16 cellular contexts compared by ENCODE assay signal in genomic region chr10:110169586-110169985, GRCh38. TPM values are rescaled to one million over a fixed set of nuclear protein-coding genes. Genes with fewer than 3 reads are reported as not detected.
DNase-seq lines count a peak whose midpoint lies in the region; ATAC-seq, FAIRE-seq and TF ChIP-seq lines count a peak whose summit lies in the region.
"Had no signal": no experiment of that assay in that cellular context is flagged by ENCODE, and none has a peak within 500 bp of the region (broad histone marks: within the 10 kb centered on the region; RNA-seq: fewer than 3 reads in every experiment).

No MANE protein-coding gene starts in this region.

- no peaks in the 10 kb centered on the region for H3K36me3 Mint-ChIP-seq in activated CD8-positive, alpha-beta T cell treated with anti-CD3 and anti-CD28 coated beads, Interleukin-2, amount 10 ng/mL, durations not matched to agents 7 days and 5 days (ENCODE audit: low read depth)
- no peaks in the 10 kb centered on the region for H3K36me3 Mint-ChIP-seq in activated CD8-positive, alpha-beta T cell treated with anti-CD3 and anti-CD28 coated beads for 36 hours (ENCODE audit: low read depth)
- H3K36me3 Mint-ChIP-seq: CD8-positive, alpha-beta memory T cell had no signal

- POLR2A ChIA-PET in activated CD8-positive, alpha-beta T cell treated with anti-CD3 and anti-CD28 coated beads, Interleukin-2, amount 10 ng/mL, durations not matched to agents 7 days and 5 days (lab: Charles Lee) = no interaction called here
- POLR2A ChIA-PET in activated CD8-positive, alpha-beta T cell treated with anti-CD3 and anti-CD28 coated beads for 36 hours (lab: Charles Lee) = no interaction called here
- POLR2A ChIA-PET in H1 (lab: Charles Lee; ENCODE audit: partially characterized antibody) = interaction anchor here (0.7 to 2.4 kb wide), 2 partner anchors 38 to 40 kb away, joined by 3 to 8 read pairs; no protein-coding TSS in a partner anchor

- H2BK20ac ChIP-seq in H1 (ENCODE audit: low read length) = no peak overlapping the region

- H2AK5ac ChIP-seq in H1 (ENCODE audit: low read depth, low read length) = no peak overlapping the region

- H3K27ac ChIP-seq in H1 (ENCODE audit: low read depth, low read length) = no peak overlapping the region
- H3K27ac ChIP-seq in iPS-18a (ENCODE audit: low read length) = no peak overlapping the region
- H3K27ac ChIP-seq: 22Rv1, HL-60 had no signal

- H3K9ac ChIP-seq in H1 (replicated peaks in 1 of 4; ENCODE audit: extremely low read depth in 1 of 4, low read depth in 3 of 4, low read length in 3 of 4) (no peak overlapping the region), iPS-18a (ENCODE audit: low read length) (no peak overlapping the region)

- no peak overlapping the region for H3K4ac ChIP-seq in H1 (replicated peaks; ENCODE audit: insufficient read length, low read depth, low read length)

- no peak overlapping the region for H4K5ac ChIP-seq in H1 (ENCODE audit: insufficient read length, low read depth, low read length)

- H4K91ac ChIP-seq in H1 (replicated peaks; ENCODE audit: insufficient read length, low read length) = no peak overlapping the region

- H3K4me3 ChIP-seq in H1 (ENCODE audit: extremely low read depth in 1 of 4, insufficient read depth in 2 of 4, low read depth in 3 of 4, low read length in 4 of 4) (no peak overlapping the region), iPS-18a (ENCODE audit: low read length) (peak overlapping the region; percentile 12)

- no peak overlapping the region for H3K14ac ChIP-seq in H1 (ENCODE audit: insufficient read length)

- H3K23ac ChIP-seq in H1 (ENCODE audit: insufficient read length) = no peak overlapping the region

- no peaks in the 10 kb centered on the region for H3K79me2 ChIP-seq in H1 (ENCODE audit: control insufficient read depth in 1 of 2, insufficient read depth in 2 of 2, low read length in 2 of 2)

- 36% methylated on average over 1 of the region's 1 CpG; no CpG with 5 or more reads in 1 of the 2 experiments for WGBS in H1 (ENCODE audit: extremely low coverage in 1 of 2, insufficient coverage in 1 of 2, insufficient read length in 1 of 2, insufficient replicate concordance in 2 of 2, low coverage in 1 of 2, low lambda C conversion rate in 2 of 2, missing lambda C conversion rate in 1 of 2), 2 experiments

- no peak overlapping the region for H4K8ac ChIP-seq in H1 (ENCODE audit: extremely low read depth, insufficient read depth, low read length)

- no peak overlapping the region for H2BK12ac ChIP-seq in H1 (ENCODE audit: low read depth, low read length)

- H3K4me2 ChIP-seq in H1 (ENCODE audit: insufficient read depth in 1 of 2, low read depth in 2 of 2, low read length in 2 of 2) = peak overlapping the region in 1 of 2 experiments; percentile 32; a peak in 1 of 4 replicates

- H4K20me1 ChIP-seq in H1 (replicated peaks in 1 of 2; ENCODE audit: control insufficient read depth in 1 of 2, insufficient read depth in 2 of 2, low read length in 2 of 2) = peaks cover 0 to 28% of the 10 kb centered on the region in 2 experiments

- no peak for ATAC-seq in activated CD8-positive, alpha-beta T cell treated with anti-CD3 and anti-CD28 coated beads, Interleukin-2, amount 10 ng/mL, durations not matched to agents 7 days and 5 days
- ATAC-seq in activated CD8-positive, alpha-beta T cell treated with anti-CD3 and anti-CD28 coated beads for 36 hours = no peak
- ATAC-seq: HCT116 had no signal

- CTCF ChIA-PET in activated CD8-positive, alpha-beta T cell treated with anti-CD3 and anti-CD28 coated beads, Interleukin-2, amount 10 ng/mL, durations not matched to agents 7 days and 5 days (lab: Charles Lee) = no interaction called here
- CTCF ChIA-PET in activated CD8-positive, alpha-beta T cell treated with anti-CD3 and anti-CD28 coated beads for 36 hours (lab: Charles Lee) = no interaction called here
- CTCF ChIA-PET in H1 (lab: Charles Lee; ENCODE audit: partially characterized antibody) = interaction anchor here (1.5 to 5.1 kb wide), 4 partner anchors 14 to 50 kb away, joined by 3 to 33 read pairs (median 12); no protein-coding TSS in a partner anchor

- H2BK5ac ChIP-seq in H1 (ENCODE audit: low read depth, low read length) = no peak overlapping the region

- peaks cover 0 to 23% (median 8%) of the 10 kb centered on the region in 4 experiments; a peak in 6 of 7 replicates for H3K4me1 ChIP-seq in H1 (replicated peaks in 1 of 4; ENCODE audit: control insufficient read depth in 3 of 4, insufficient read depth in 4 of 4, low read length in 3 of 4)
- H3K4me1 ChIP-seq in iPS-18a (ENCODE audit: control insufficient read depth, low read depth, low read length) = peaks cover 26% of the 10 kb centered on the region

- H3K36me3 ChIP-seq in H1 (ENCODE audit: control insufficient read depth in 2 of 4, insufficient read depth in 4 of 4, low read length in 3 of 4) = no peaks in the 10 kb centered on the region
- no peaks in the 10 kb centered on the region for H3K36me3 ChIP-seq in iPS-18a (ENCODE audit: control insufficient read depth, low read depth, low read length)

- FAIRE-seq in GM12891 (lab: Jason Lieb, UNC) (peak; percentile 33), H1 (lab: Jason Lieb, UNC) (no peak)
- FAIRE-seq: GM19239 had no signal

- H3K23me2 ChIP-seq in H1 (ENCODE audit: low read depth, low read length) = no peaks in the 10 kb centered on the region

- TF ChIP-seq EP300 in H1 (IDR thresholded peaks at IDR 0.05; ENCODE audit: borderline replicate concordance in 1 of 2, low read depth in 2 of 2, low read length in 2 of 2) = no peak

- H2AFZ ChIP-seq in H1 (ENCODE audit: low read length) = no peak overlapping the region

- no peaks in the 10 kb centered on the region for H3K9me3 Mint-ChIP-seq in activated CD8-positive, alpha-beta T cell treated with anti-CD3 and anti-CD28 coated beads, Interleukin-2, amount 10 ng/mL, durations not matched to agents 7 days and 5 days (ENCODE audit: insufficient read depth)
- no peaks in the 10 kb centered on the region for H3K9me3 Mint-ChIP-seq in activated CD8-positive, alpha-beta T cell treated with anti-CD3 and anti-CD28 coated beads for 36 hours
- H3K9me3 Mint-ChIP-seq: CD8-positive, alpha-beta memory T cell had no signal

- intact Hi-C loops in activated CD8-positive, alpha-beta T cell treated with anti-CD3 and anti-CD28 coated beads for 36 hours (cut with micrococcal nuclease) = no loop called here

- DNase-seq in activated CD8-positive, alpha-beta T cell treated with anti-CD3 and anti-CD28 coated beads, Interleukin-2, amount 10 ng/mL, durations not matched to agents 7 days and 5 days = peak; percentile 11
- DNase-seq in activated CD8-positive, alpha-beta T cell treated with anti-CD3 and anti-CD28 coated beads for 36 hours = no peak
- DNase-seq in GM12891 (ENCODE audit: insufficient read length, low spot score) (no peak), H1 (ENCODE audit: low read depth in 1 of 2, low spot score in 2 of 2) (peak in 1 of 2 experiments; percentile 47), HT-29 (ENCODE audit: low spot score) (no peak), cerebellar cortex (ENCODE audit: low spot score) (no peak), HPDE6-E6E7 (ENCODE audit: extremely low spot score) (no peak)
- DNase-seq: CD8-positive, alpha-beta memory T cell; DND-41; GDM1 had no signal

- no peak overlapping the region for H2BK15ac ChIP-seq in H1 (ENCODE audit: low read length)

- no peak for TF ChIP-seq RAD21 in H1 (IDR thresholded peaks at IDR 0.05 in 1 of 2, conservative IDR thresholded peaks at IDR 0.05 in 1 of 2; ENCODE audit: low read depth in 2 of 2, low read length in 2 of 2)

- no peak for TF ChIP-seq CTCF in activated CD8-positive, alpha-beta T cell treated with anti-CD3 and anti-CD28 coated beads for 36 hours (IDR thresholded peaks at IDR 0.05)
- TF ChIP-seq CTCF in H1 (IDR thresholded peaks at IDR 0.05; ENCODE audit: control extremely low read depth in 1 of 3, insufficient read depth in 1 of 3, low read depth in 1 of 3, low read length in 3 of 3) = no peak

- peaks cover 63% of the 10 kb centered on the region for H3K27me3 Mint-ChIP-seq in activated CD8-positive, alpha-beta T cell treated with anti-CD3 and anti-CD28 coated beads, Interleukin-2, amount 10 ng/mL, durations not matched to agents 7 days and 5 days (ENCODE audit: low read depth)
- peaks cover 66% of the 10 kb centered on the region for H3K27me3 Mint-ChIP-seq in activated CD8-positive, alpha-beta T cell treated with anti-CD3 and anti-CD28 coated beads for 36 hours

- peaks cover 16% of the 10 kb centered on the region for H3K4me1 Mint-ChIP-seq in activated CD8-positive, alpha-beta T cell treated with anti-CD3 and anti-CD28 coated beads, Interleukin-2, amount 10 ng/mL, durations not matched to agents 7 days and 5 days (ENCODE audit: low read depth)
- H3K4me1 Mint-ChIP-seq in activated CD8-positive, alpha-beta T cell treated with anti-CD3 and anti-CD28 coated beads for 36 hours (ENCODE audit: low read depth) = peaks cover 22% of the 10 kb centered on the region

- no peaks in the 10 kb centered on the region for H3K9me3 ChIP-seq in H1 (ENCODE audit: insufficient read depth in 2 of 2, low read depth in 1 of 2, low read length in 1 of 2)
- no peaks in the 10 kb centered on the region for H3K9me3 ChIP-seq in iPS-18a (ENCODE audit: control insufficient read depth, low read depth, low read length)
- H3K9me3 ChIP-seq: Caco-2 had no signal

- H3K79me1 ChIP-seq in H1 (ENCODE audit: low read depth, low read length) = no peaks in the 10 kb centered on the region

- peaks cover 66 to 98% (median 93%) of the 10 kb centered on the region in 4 experiments for H3K27me3 ChIP-seq in H1 (replicated peaks in 1 of 4; ENCODE audit: control insufficient read depth in 3 of 4, extremely low read depth in 1 of 4, insufficient read depth in 3 of 4, low read length in 3 of 4)
- H3K27me3 ChIP-seq in iPS-18a (ENCODE audit: control insufficient read depth, insufficient read depth, low read length) = peaks cover 100% of the 10 kb centered on the region

- H2BK120ac ChIP-seq in H1 (replicated peaks; ENCODE audit: low read depth, low read length) = no peak overlapping the region

- H3K27ac Mint-ChIP-seq in activated CD8-positive, alpha-beta T cell treated with anti-CD3 and anti-CD28 coated beads, Interleukin-2, amount 10 ng/mL, durations not matched to agents 7 days and 5 days = no peak overlapping the region
- H3K27ac Mint-ChIP-seq in activated CD8-positive, alpha-beta T cell treated with anti-CD3 and anti-CD28 coated beads for 36 hours = no peak overlapping the region

- H3K56ac ChIP-seq in H1 (replicated peaks; ENCODE audit: insufficient read length, low read depth, low read length) = no peak overlapping the region

- TF ChIP-seq POLR2A in GM12891 (IDR thresholded peaks at IDR 0.05; ENCODE audit: low read depth, low read length) (no peak), H1 (IDR thresholded peaks at IDR 0.05; ENCODE audit: control extremely low read depth in 1 of 2, low read depth in 2 of 2, low read length in 2 of 2) (no peak)

- no peak overlapping the region for H3K18ac ChIP-seq in H1 (ENCODE audit: extremely low read depth, low read length)

- H3K4me3 Mint-ChIP-seq in activated CD8-positive, alpha-beta T cell treated with anti-CD3 and anti-CD28 coated beads, Interleukin-2, amount 10 ng/mL, durations not matched to agents 7 days and 5 days = no peak overlapping the region
- H3K4me3 Mint-ChIP-seq in activated CD8-positive, alpha-beta T cell treated with anti-CD3 and anti-CD28 coated beads for 36 hours = no peak overlapping the region
- H3K4me3 Mint-ChIP-seq: CD8-positive, alpha-beta memory T cell had no signal

RNA-seq across cellular contexts. Expression of gene MXI1, which starts 37.8 kb away (rescaled TPM):
- total RNA-seq in activated CD8-positive, alpha-beta T cell treated with anti-CD3 and anti-CD28 coated beads, Interleukin-2, amount 10 ng/mL, durations not matched to agents 7 days and 5 days = 10 to 100 TPM; 11.3 to 12.3 TPM
- 10 to 100 TPM; 47.9 to 48.2 TPM for total RNA-seq in activated CD8-positive, alpha-beta T cell treated with anti-CD3 and anti-CD28 coated beads for 36 hours
- 12.5 TPM for polyA plus RNA-seq in GM12891 (2012; ENCODE audit: low read depth, missing spikeins)
- 8.8 and 10.3 TPM in 2 replicates for total RNA-seq in H1 (2021; fragmentation: NEBNext Ultra II Directional; extraction: Animal tissue kit (Norgen Biotek cat#: 25700))
- polyA plus RNA-seq in H1 (2011; rRNA removed) = 3.9 and 5.7 TPM in 2 replicates
- polyA plus RNA-seq in H1 (2011; cell fraction: cytosol; rRNA removed) = 4.8 TPM
- polyA plus RNA-seq in H1 (2011; cell fraction: nucleus; rRNA removed) = 9.1 TPM
- polyA plus RNA-seq in H1 (2012, experiment 1 of 2) = 6.4 to 13.7 TPM (median 11.0 TPM) in 4 replicates
- 1.5 TPM for polyA plus RNA-seq in H1 (2012, experiment 2 of 2)
- 9.0 TPM for polyA plus RNA-seq in H1 (2013, experiment 1 of 2)
- polyA plus RNA-seq in H1 (2013, experiment 2 of 2) = 8.6 TPM
- 8.1 and 8.2 TPM in 2 replicates for polyA minus RNA-seq in H1 (2011; rRNA and poly(A)+ RNA removed)
- polyA minus RNA-seq in H1 (2011; cell fraction: cytosol; rRNA and poly(A)+ RNA removed) = 8.2 TPM
- 14.6 TPM for polyA minus RNA-seq in H1 (2011; cell fraction: nucleus; rRNA and poly(A)+ RNA removed)
- total RNA-seq in HT-29 (2014; rRNA removed; shearing (Covaris generic)) = 18.1 and 19.8 TPM in 2 replicates
